In genomic region chr3:24288538-24289236, GRCh38 we compare ENCODE assay signal across 13 cellular contexts.
DNase-seq lines count a peak whose midpoint lies in the region; ATAC-seq and TF ChIP-seq lines count a peak whose summit lies in the region.
"Had no signal": no experiment of that assay in that cellular context is flagged by ENCODE, and none has a peak within 500 bp of the region (broad histone marks: within the 10 kb centered on the region; RNA-seq: fewer than 3 reads in every experiment).

No MANE protein-coding gene starts in this region.

- H3K27ac ChIP-seq in muscle layer of duodenum (ENCODE audit: low read length) (peak overlapping the region; percentile 0), thoracic aorta (peak overlapping the region; percentile 43 to 66)
- H3K27ac ChIP-seq: neutrophil had no signal

- H3K4me3 Mint-ChIP-seq in T-helper 2 cell treated with Interferon-gamma antibody and Interleukin-4, amounts not matched to agents 5 μg/mL and 100 μg/mL, for 36 hours, result no peak overlapping the region
- H3K4me3 Mint-ChIP-seq: activated naive CD8-positive, alpha-beta T cell treated with anti-CD3 and anti-CD28 coated beads, Interleukin-2, amount 10 ng/mL, durations not matched to agents 7 days and 5 days; CD4-positive, alpha-beta T cell had no signal

- H3K27me3 Mint-ChIP-seq in T-helper 2 cell treated with Interferon-gamma antibody and Interleukin-4, amounts not matched to agents 5 μg/mL and 100 μg/mL, for 36 hours (ENCODE audit: low read depth), result no peaks in the 10 kb centered on the region
- H3K27me3 Mint-ChIP-seq: activated naive CD8-positive, alpha-beta T cell treated with anti-CD3 and anti-CD28 coated beads, Interleukin-2, amount 10 ng/mL, durations not matched to agents 7 days and 5 days; CD4-positive, alpha-beta T cell had no signal

- no peaks in the 10 kb centered on the region for H3K4me1 Mint-ChIP-seq in T-helper 2 cell treated with Interferon-gamma antibody and Interleukin-4, amounts not matched to agents 5 μg/mL and 100 μg/mL, for 36 hours (ENCODE audit: low read depth)
- H3K4me1 Mint-ChIP-seq: activated naive CD8-positive, alpha-beta T cell treated with anti-CD3 and anti-CD28 coated beads, Interleukin-2, amount 10 ng/mL, durations not matched to agents 7 days and 5 days had no signal

- DNase-seq in anterior cingulate cortex (lab: John Stamatoyannopoulos, UW) (peak in 51 of 58 donors; percentile 7 to 86 (median 53)), fibroblast of the aortic adventitia (ENCODE audit: low read depth) (peak; percentile 68), thoracic aorta (ENCODE audit: low spot score) (peak; percentile 8), NCI-H526 treated with DMSO at 0.1 percent for 48 hours (lab: John Stamatoyannopoulos, UW) (no peak), RPMI8226 (no peak), dermis blood vessel endothelial cell (no peak)
- DNase-seq in T-helper 2 cell treated with Interferon-gamma antibody and Interleukin-4, amounts not matched to agents 5 μg/mL and 100 μg/mL, for 36 hours (ENCODE audit: low spot score), result no peak
- DNase-seq: activated naive CD8-positive, alpha-beta T cell treated with anti-CD3 and anti-CD28 coated beads, Interleukin-2, amount 10 ng/mL, durations not matched to agents 7 days and 5 days; CD4-positive, alpha-beta T cell; NCI-H2107; stimulated activated CD4-positive, alpha-beta T cell treated with anti-CD3 and anti-CD28 coated beads, Interleukin-1b, Interleukin-23, amount 100 ng/mL, for 48 hours had no signal

- TF ChIP-seq CTCF in fibroblast of the aortic adventitia (IDR thresholded peaks at IDR 0.05; ENCODE audit: insufficient read depth, low read length), result no peak
- no peak for TF ChIP-seq CTCF in thoracic aorta (IDR thresholded peaks at IDR 0.05)

- no peak overlapping the region for H3K27ac Mint-ChIP-seq in T-helper 2 cell treated with Interferon-gamma antibody and Interleukin-4, amounts not matched to agents 5 μg/mL and 100 μg/mL, for 36 hours
- H3K27ac Mint-ChIP-seq: activated naive CD8-positive, alpha-beta T cell treated with anti-CD3 and anti-CD28 coated beads, Interleukin-2, amount 10 ng/mL, durations not matched to agents 7 days and 5 days; CD4-positive, alpha-beta T cell had no signal

- ATAC-seq in thoracic aorta (ENCODE audit: insufficient number of reproducible peaks, low FRiP score, low read depth), result no peak

- H3K36me3 ChIP-seq in muscle layer of duodenum (ENCODE audit: control insufficient read depth in 1 of 2, insufficient read depth in 2 of 2, low read length in 2 of 2) (no peaks in the 10 kb centered on the region), thoracic aorta (no peaks in the 10 kb centered on the region)
- H3K36me3 ChIP-seq: neutrophil had no signal

- H3K9me3 Mint-ChIP-seq in T-helper 2 cell treated with Interferon-gamma antibody and Interleukin-4, amounts not matched to agents 5 μg/mL and 100 μg/mL, for 36 hours, result peaks cover 4% of the 10 kb centered on the region
- H3K9me3 Mint-ChIP-seq: activated naive CD8-positive, alpha-beta T cell treated with anti-CD3 and anti-CD28 coated beads, Interleukin-2, amount 10 ng/mL, durations not matched to agents 7 days and 5 days had no signal

- H3K4me1 ChIP-seq in muscle layer of duodenum (ENCODE audit: control insufficient read depth in 1 of 2, insufficient read depth in 2 of 2, low read length in 2 of 2) (peaks cover 0 to 36% of the 10 kb centered on the region in 2 donors), thoracic aorta (ENCODE audit: control insufficient read depth in 1 of 2, low read depth in 2 of 2) (peaks cover 19 to 52% of the 10 kb centered on the region in 2 donors)

- H3K36me3 Mint-ChIP-seq in T-helper 2 cell treated with Interferon-gamma antibody and Interleukin-4, amounts not matched to agents 5 μg/mL and 100 μg/mL, for 36 hours (ENCODE audit: low read depth), result no peaks in the 10 kb centered on the region
- H3K36me3 Mint-ChIP-seq: activated naive CD8-positive, alpha-beta T cell treated with anti-CD3 and anti-CD28 coated beads, Interleukin-2, amount 10 ng/mL, durations not matched to agents 7 days and 5 days had no signal

- H3K4me3 ChIP-seq in fibroblast of the aortic adventitia (ENCODE audit: low read depth, low read length) (no peak overlapping the region), muscle layer of duodenum (ENCODE audit: low read depth in 1 of 2, low read length in 2 of 2) (no peak overlapping the region), thoracic aorta (peak overlapping the region; percentile 12)

- H3K27me3 ChIP-seq in muscle layer of duodenum (ENCODE audit: low read depth, low read length), result no peaks in the 10 kb centered on the region
- H3K27me3 ChIP-seq in thoracic aorta (replicated peaks; ENCODE audit: insufficient read depth), result no peaks in the 10 kb centered on the region
- H3K27me3 ChIP-seq: neutrophil had no signal

- peaks cover 0 to under 1% of the 10 kb centered on the region in 2 donors for H3K9me3 ChIP-seq in muscle layer of duodenum (ENCODE audit: control insufficient read depth in 1 of 2, low read length in 2 of 2)
- H3K9me3 ChIP-seq in thoracic aorta, result no peaks in the 10 kb centered on the region
- H3K9me3 ChIP-seq: neutrophil had no signal

Comparison
In these comparisons a context has a peak if more than half of its experiments do, and no peak if none do; other contexts are left out.
1. DNase-seq: peak in anterior cingulate cortex (51 of 58), fibroblast of the aortic adventitia (single experiment) and thoracic aorta (single experiment); none in NCI-H526 treated with DMSO at 0.1 percent for 48 hours (single experiment), T-helper 2 cell treated with Interferon-gamma antibody and Interleukin-4, amounts not matched to agents 5 μg/mL and 100 μg/mL, for 36 hours (single experiment), RPMI8226 (single experiment) and dermis blood vessel endothelial cell (single experiment).